Comparison of ENCODE assay signal across 15 cellular contexts in the genomic region with DNA sequence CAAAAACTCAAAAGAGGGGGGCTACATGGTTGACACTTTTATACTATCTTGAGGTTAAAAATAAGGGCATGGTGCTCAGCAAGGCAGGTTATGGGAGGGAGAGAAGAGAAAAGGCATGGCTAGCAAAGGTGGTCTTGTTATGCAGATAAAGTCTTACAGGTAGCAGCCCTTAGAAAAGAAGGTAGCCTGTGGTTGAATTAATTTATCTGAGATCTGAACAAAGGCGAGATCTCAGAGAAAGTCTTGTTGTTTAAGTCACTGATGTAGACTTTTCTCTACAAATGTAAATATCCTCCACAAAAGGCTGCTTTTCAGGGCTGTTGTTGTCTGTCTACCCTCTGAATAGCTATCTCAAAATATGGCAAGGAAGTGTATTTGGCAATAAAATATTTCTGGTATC.
DNase-seq lines count a peak whose midpoint lies in the region; ATAC-seq, FAIRE-seq and TF ChIP-seq lines count a peak whose summit lies in the region.
"Had no signal": no experiment of that assay in that cellular context is flagged by ENCODE, and none has a peak within 500 bp of the region (broad histone marks: within the 10 kb centered on the region; RNA-seq: fewer than 3 reads in every experiment).

No MANE protein-coding gene starts in this region.

- no peaks in the 10 kb centered on the region for H3K79me1 ChIP-seq in H9 (ENCODE audit: insufficient read depth, low read depth, low read length, poor library complexity, severe bottlenecking)

- no CpG with 5 or more reads among the region's 1 CpG for WGBS in H9 (ENCODE audit: extremely low coverage, insufficient read length, low lambda C conversion rate)

- no peak for FAIRE-seq in GM12892 (lab: Jason Lieb, UNC)
- FAIRE-seq: GM12878 had no signal

- H3K27ac Mint-ChIP-seq in H9 (peak overlapping the region; percentile 49 to 98 (median 97); a peak in 6 of 7 replicates), neural progenitor cell (no peak overlapping the region)
- H3K27ac Mint-ChIP-seq: CD4-positive, CD25-positive, alpha-beta regulatory T cell; HFFc6 had no signal

- BruUV-seq in PC-3 (replicated peaks; lab: Mats Ljungman, UMichigan) = no TSS peak

- H3F3A ChIP-seq in SU-DHL-6 (ENCODE audit: insufficient read depth) (no peaks in the 10 kb centered on the region), neural progenitor cell (ENCODE audit: low read depth) (no peaks in the 10 kb centered on the region), PC-3 (ENCODE audit: low read length, unreplicated experiment) (no peaks in the 10 kb centered on the region)

- no peaks in the 10 kb centered on the region for H3K27me3 Mint-ChIP-seq in H9 (ENCODE audit: low read depth)
- H3K27me3 Mint-ChIP-seq in neural progenitor cell (ENCODE audit: insufficient read depth, low read depth) = no peaks in the 10 kb centered on the region
- H3K27me3 Mint-ChIP-seq: CD4-positive, CD25-positive, alpha-beta regulatory T cell had no signal

- no peak overlapping the region for H3K4ac ChIP-seq in H9 (ENCODE audit: low read depth, low read length)

- H4K91ac ChIP-seq in H9 (ENCODE audit: insufficient read length, low read depth, low read length) = no peak overlapping the region

- no peak for TF ChIP-seq POLR2A in GM12892 (IDR thresholded peaks at IDR 0.05; ENCODE audit: low read depth, low read length)

- H3K36me3 ChIP-seq in SU-DHL-6 (ENCODE audit: low read length) (no peaks in the 10 kb centered on the region), neural progenitor cell (no peaks in the 10 kb centered on the region), upper lobe of right lung (no peaks in the 10 kb centered on the region), PC-3 (ENCODE audit: low read depth, low read length) (no peaks in the 10 kb centered on the region)
- H3K36me3 ChIP-seq: BLaER1 treated with 17β-estradiol and CSF1 and Interleukin-3, amounts not matched to agents 10 nM and 100 nM had no signal

- no peak overlapping the region for H4K5ac ChIP-seq in H9 (ENCODE audit: insufficient read length, low read depth, low read length)

- H3K23ac ChIP-seq in H9 (ENCODE audit: insufficient read length, low read depth, low read length) = no peak overlapping the region

- H3K4me3 ChIP-seq in SU-DHL-6 (ENCODE audit: insufficient read depth, low read length, poor library complexity, severe bottlenecking) (no peak overlapping the region), neural progenitor cell (no peak overlapping the region), upper lobe of right lung (no peak overlapping the region), PC-3 (ENCODE audit: low read length) (no peak overlapping the region)
- H3K4me3 ChIP-seq: BLaER1 treated with 17β-estradiol and CSF1 and Interleukin-3, amounts not matched to agents 10 nM and 100 nM; GM12878; GM23248 had no signal

- no peak for ATAC-seq in upper lobe of right lung
- ATAC-seq in PC-3 = no peak
- ATAC-seq: GM12878 had no signal

- intact Hi-C loops in upper lobe of right lung (cut with DNase I) = no loop called here
- intact Hi-C loops in PC-3 (cut with micrococcal nuclease) = no loop called here

- H3K27ac ChIP-seq in H9 (ENCODE audit: insufficient read length, low read depth, low read length) (peak overlapping the region; percentile 68), SU-DHL-6 (ENCODE audit: low read depth, low read length) (no peak overlapping the region), neural progenitor cell (no peak overlapping the region), upper lobe of right lung (no peak overlapping the region), PC-3 (ENCODE audit: low read length) (no peak overlapping the region)
- H3K27ac ChIP-seq: BLaER1 treated with 17β-estradiol and CSF1 and Interleukin-3, amounts not matched to agents 10 nM and 100 nM; GM23248 had no signal

- CTCF ChIA-PET in PC-3 (lab: Charles Lee) = no interaction called here

- no peaks in the 10 kb centered on the region for H3K9me3 ChIP-seq in H9 (ENCODE audit: control insufficient read depth, low read depth, low read length)
- H3K9me3 ChIP-seq in SU-DHL-6 (ENCODE audit: insufficient read depth, low read length) = no peaks in the 10 kb centered on the region
- no peaks in the 10 kb centered on the region for H3K9me3 ChIP-seq in neural progenitor cell (ENCODE audit: low read depth)
- H3K9me3 ChIP-seq in upper lobe of right lung = no peaks in the 10 kb centered on the region
- no peaks in the 10 kb centered on the region for H3K9me3 ChIP-seq in PC-3 (ENCODE audit: low read length)

- no peak overlapping the region for H2AFZ ChIP-seq in H9 (ENCODE audit: low read length)
- H2AFZ ChIP-seq in SU-DHL-6 (ENCODE audit: low read depth, low read length, severe bottlenecking) = peak overlapping the region; percentile 59
- peak overlapping the region; percentile 27 for H2AFZ ChIP-seq in neural progenitor cell (replicated peaks)
- no peak overlapping the region for H2AFZ ChIP-seq in PC-3 (ENCODE audit: low read length)
- H2AFZ ChIP-seq: GM23248 had no signal

- H2BK15ac ChIP-seq in H9 (ENCODE audit: low read depth, low read length) = no peak overlapping the region

- H2BK5ac ChIP-seq in H9 (ENCODE audit: insufficient read length, low read length) = no peak overlapping the region

- no peak overlapping the region for H3K14ac ChIP-seq in H9 (ENCODE audit: insufficient read depth, low read length)

- H3K56ac ChIP-seq in H9 (ENCODE audit: insufficient read length, low read depth, low read length) = no peak overlapping the region

- H3K18ac ChIP-seq in H9 (ENCODE audit: insufficient read length, low read depth, low read length) = no peak overlapping the region

- no peak overlapping the region for H2BK20ac ChIP-seq in H9 (ENCODE audit: low read depth, low read length, poor library complexity, severe bottlenecking)

- H3K36me3 Mint-ChIP-seq in H9 (ENCODE audit: insufficient read depth in 1 of 3, low read depth in 3 of 3) (peaks cover 3 to 16% (median 6%) of the 10 kb centered on the region in 3 experiments; a peak in 5 of 7 replicates), neural progenitor cell (no peaks in the 10 kb centered on the region)
- H3K36me3 Mint-ChIP-seq: CD4-positive, CD25-positive, alpha-beta regulatory T cell had no signal

- H3K9ac ChIP-seq in H9 (ENCODE audit: extremely low read depth, insufficient read length, low read length) (no peak overlapping the region), SU-DHL-6 (ENCODE audit: low read length) (no peak overlapping the region), neural progenitor cell (no peak overlapping the region), PC-3 (ENCODE audit: low read length) (no peak overlapping the region)
- H3K9ac ChIP-seq: BLaER1 treated with 17β-estradiol and CSF1 and Interleukin-3, amounts not matched to agents 10 nM and 100 nM; GM23248 had no signal

- no peak overlapping the region for H2AK5ac ChIP-seq in H9 (ENCODE audit: insufficient read length, low read length)

- no peak overlapping the region for H2BK120ac ChIP-seq in H9 (ENCODE audit: low read depth, low read length, poor library complexity, severe bottlenecking)

- H2BK12ac ChIP-seq in H9 (ENCODE audit: insufficient read length, low read depth, low read length) = no peak overlapping the region

- H3K9me2 ChIP-seq in SU-DHL-6 (replicated peaks; ENCODE audit: insufficient read depth, low read length) = no peaks in the 10 kb centered on the region
- H3K9me2 ChIP-seq in PC-3 (replicated peaks; ENCODE audit: low read length) = no peaks in the 10 kb centered on the region

- H3K4me1 ChIP-seq in H9 (ENCODE audit: insufficient read depth, low read length) (peaks cover 9% of the 10 kb centered on the region; the same call in 1 of the 2 replicates), neural progenitor cell (no peaks in the 10 kb centered on the region), upper lobe of right lung (no peaks in the 10 kb centered on the region), PC-3 (ENCODE audit: insufficient read depth, low read length) (no peaks in the 10 kb centered on the region)
- H3K4me1 ChIP-seq: BLaER1 treated with 17β-estradiol and CSF1 and Interleukin-3, amounts not matched to agents 10 nM and 100 nM had no signal

- H3K27me3 ChIP-seq in H9 (ENCODE audit: insufficient read depth, low read length) (no peaks in the 10 kb centered on the region), SU-DHL-6 (ENCODE audit: low read length) (no peaks in the 10 kb centered on the region), neural progenitor cell (no peaks in the 10 kb centered on the region), upper lobe of right lung (no peaks in the 10 kb centered on the region), PC-3 (ENCODE audit: low read length) (no peaks in the 10 kb centered on the region)
- H3K27me3 ChIP-seq: BLaER1 treated with 17β-estradiol and CSF1 and Interleukin-3, amounts not matched to agents 10 nM and 100 nM had no signal

- H3K79me2 ChIP-seq in H9 (ENCODE audit: insufficient read depth, low read length) (no peaks in the 10 kb centered on the region), SU-DHL-6 (ENCODE audit: insufficient read depth, low read length) (no peaks in the 10 kb centered on the region), neural progenitor cell (ENCODE audit: low read depth) (no peaks in the 10 kb centered on the region), PC-3 (ENCODE audit: low read length) (no peaks in the 10 kb centered on the region)

- POLR2A ChIA-PET in PC-3 (lab: Charles Lee; ENCODE audit: unreplicated experiment) = no interaction called here

- no peak overlapping the region for H4K8ac ChIP-seq in H9 (replicated peaks; ENCODE audit: insufficient read length, low read depth, low read length)

- peaks cover 47 to 50% of the 10 kb centered on the region in 2 experiments for H3K4me1 Mint-ChIP-seq in H9
- H3K4me1 Mint-ChIP-seq in neural progenitor cell = no peaks in the 10 kb centered on the region
- H3K4me1 Mint-ChIP-seq: CD4-positive, CD25-positive, alpha-beta regulatory T cell had no signal

- peak overlapping the region; percentile 37 for H3K4me2 ChIP-seq in H9 (ENCODE audit: insufficient read depth, insufficient read length, low read length)
- H3K4me2 ChIP-seq in SU-DHL-6 (ENCODE audit: low read depth, low read length, poor library complexity, severe bottlenecking) = no peak overlapping the region
- H3K4me2 ChIP-seq in neural progenitor cell = no peak overlapping the region
- no peak overlapping the region for H3K4me2 ChIP-seq in PC-3 (ENCODE audit: low read length)
- H3K4me2 ChIP-seq: BLaER1 treated with 17β-estradiol and CSF1 and Interleukin-3, amounts not matched to agents 10 nM and 100 nM had no signal

- H4K20me1 ChIP-seq in H9 (ENCODE audit: control insufficient read depth, insufficient read depth, insufficient read length) = no peaks in the 10 kb centered on the region
- H4K20me1 ChIP-seq in SU-DHL-6 (ENCODE audit: low read depth, low read length) = no peaks in the 10 kb centered on the region
- no peaks in the 10 kb centered on the region for H4K20me1 ChIP-seq in neural progenitor cell (ENCODE audit: low read depth)
- no peaks in the 10 kb centered on the region for H4K20me1 ChIP-seq in PC-3 (ENCODE audit: low read length)
- H4K20me1 ChIP-seq: BLaER1 treated with 17β-estradiol and CSF1 and Interleukin-3, amounts not matched to agents 10 nM and 100 nM had no signal

- peak overlapping the region; percentile 67 for H3T11ph ChIP-seq in H9 (ENCODE audit: low read length)

- peaks cover 0 to 2% of the 10 kb centered on the region in 2 experiments; a peak in 4 of 5 replicates for H3K9me3 Mint-ChIP-seq in H9
- H3K9me3 Mint-ChIP-seq in neural progenitor cell = no peaks in the 10 kb centered on the region

- peak overlapping the region; percentile 28; a peak in 3 of 5 replicates for H3K4me3 Mint-ChIP-seq in H9
- H3K4me3 Mint-ChIP-seq in neural progenitor cell = no peak overlapping the region
- H3K4me3 Mint-ChIP-seq: CD4-positive, CD25-positive, alpha-beta regulatory T cell; HFFc6 had no signal

- H3K23me2 ChIP-seq in H9 (ENCODE audit: insufficient read length, low read depth, low read length, poor library complexity, severe bottlenecking) = no peaks in the 10 kb centered on the region

- DNase-seq in H9 (no peak), iPS DF 19.7 (ENCODE audit: low read depth, low spot score) (peak; percentile 28), neural progenitor cell (ENCODE audit: low spot score) (no peak), upper lobe of right lung (no peak), GM12892 (ENCODE audit: insufficient read length) (no peak), PC-3 (no peak)
- DNase-seq: ACHN; CD4-positive, CD25-positive, alpha-beta regulatory T cell; DMS53; GM23248; HCEC 1CT; HFFc6 had no signal

- TF ChIP-seq CTCF in H9 (conservative IDR thresholded peaks at IDR 0.05) (no peak), SU-DHL-6 (IDR thresholded peaks at IDR 0.05; ENCODE audit: insufficient read depth, low read length, poor library complexity, severe bottlenecking) (no peak), neural progenitor cell (IDR thresholded peaks at IDR 0.05) (no peak), upper lobe of right lung (IDR thresholded peaks at IDR 0.05) (no peak), PC-3 (conservative IDR thresholded peaks at IDR 0.05; ENCODE audit: low read depth, low read length) (no peak)

Comparison
In these comparisons a context has a peak if more than half of its experiments do, and no peak if none do; other contexts are left out.
1. H2AFZ ChIP-seq: peak in SU-DHL-6 (single experiment) and neural progenitor cell (single experiment); none in H9 (single experiment) and PC-3 (single experiment).